In genomic region chr3:99410789-99411311, GRCh38 we compare ENCODE assay signal across 9 cellular contexts.
A peak's percentile ranks its signal among the peaks of the same experiment; 100 is the strongest.
DNase-seq lines count a peak whose midpoint lies in the region; ATAC-seq and TF ChIP-seq lines count a peak whose summit lies in the region.
"Had no signal": no experiment of that assay in that cellular context is flagged by ENCODE, and none has a peak within 500 bp of the region (broad histone marks: within the 10 kb centered on the region; RNA-seq: fewer than 3 reads in every experiment).

No MANE protein-coding gene starts in this region.

- TF ChIP-seq CTCF in GM12865 (IDR thresholded peaks at IDR 0.05; ENCODE audit: insufficient read depth, low read depth, low read length, missing control alignments) = no peak

- peak; percentile 82 for ATAC-seq in HG02759 (IDR thresholded peaks at IDR 0.05; ENCODE audit: unreplicated experiment)
- ATAC-seq in stimulated activated naive CD8-positive, alpha-beta T cell treated with anti-CD3 and anti-CD28 coated beads, Interleukin-15, Interleukin-2, amounts not matched to agents 100 U/mL and 50 U/mL, for 24 hours = no peak

- H3K4me3 ChIP-seq in GM12865 (ENCODE audit: low read depth, low read length) = no peak overlapping the region
- H3K4me3 ChIP-seq: suprapubic skin had no signal

- DNase-seq in GM12865 (ENCODE audit: low read depth) (peak; percentile 63), amniotic epithelial cell (ENCODE audit: low read depth) (peak; percentile 31), lung microvascular endothelial cell (ENCODE audit: low read depth in 2 of 2) (peak; percentile 93 to 95), NCI-H2227 (lab: John Stamatoyannopoulos, UW; ENCODE audit: unreplicated experiment) (no peak), mesenteric fat pad (ENCODE audit: low spot score) (no peak)
- no peak for DNase-seq in stimulated activated CD4-positive, alpha-beta T cell treated with anti-CD3 and anti-CD28 coated beads, Interleukin-2, amount 100 ng/mL, for 48 hours
- no peak for DNase-seq in stimulated activated naive CD8-positive, alpha-beta T cell treated with anti-CD3 and anti-CD28 coated beads, Interleukin-15, Interleukin-2, amounts not matched to agents 100 U/mL and 50 U/mL, for 24 hours

Comparison
In these comparisons a context has a peak if more than half of its experiments do, and no peak if none do; other contexts are left out.
1. DNase-seq: peak in GM12865 (single experiment), amniotic epithelial cell (single experiment) and lung microvascular endothelial cell (2 of 2); none in NCI-H2227 (single experiment), mesenteric fat pad (single experiment), stimulated activated CD4-positive, alpha-beta T cell treated with anti-CD3 and anti-CD28 coated beads, Interleukin-2, amount 100 ng/mL, for 48 hours (0 of 2) and stimulated activated naive CD8-positive, alpha-beta T cell treated with anti-CD3 and anti-CD28 coated beads, Interleukin-15, Interleukin-2, amounts not matched to agents 100 U/mL and 50 U/mL, for 24 hours (single experiment).